Comparison of ENCODE assay signal across 1 cellular context in the genomic region with DNA sequence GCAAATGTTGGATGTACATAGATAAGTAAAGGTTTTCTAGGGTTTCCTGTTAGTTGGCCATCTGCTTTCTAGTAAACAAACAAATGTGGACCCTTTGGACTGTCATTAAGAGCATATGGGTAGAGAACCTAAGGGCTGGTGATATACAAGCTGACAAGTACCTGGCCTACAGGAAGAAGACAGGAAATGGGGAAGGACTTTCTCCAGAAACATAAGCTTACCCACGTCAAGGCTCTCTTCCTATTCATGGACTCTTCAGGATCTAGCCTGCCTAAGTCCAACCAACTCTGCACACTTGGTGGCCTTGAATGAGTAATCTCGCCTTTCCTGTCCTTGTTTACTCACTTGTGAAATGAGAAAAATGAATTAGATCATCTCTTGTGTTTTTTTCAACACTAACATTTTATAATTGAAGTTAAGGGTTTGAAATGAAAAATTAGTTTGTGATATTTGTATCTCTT.
TF ChIP-seq lines count a peak whose summit lies in the region.

No MANE protein-coding gene starts in this region.

TF ChIP-seq in HepG2, 621 proteins besides CTCF, POLR2A, EP300 and RAD21 (continued from another document):
- peak; percentile 43; the same call in 1 of the 2 replicates for TF ChIP-seq AHDC1 (CRISPR knock-in tag; IDR thresholded peaks at IDR 0.05; ENCODE audit: borderline replicate concordance)
- TF ChIP-seq ZNF225 (CRISPR knock-in tag; IDR thresholded peaks at IDR 0.05): no peak
- TF ChIP-seq DNMT3B (CRISPR knock-in tag; conservative IDR thresholded peaks at IDR 0.05): no peak
- no peak for TF ChIP-seq GABPA (IDR thresholded peaks at IDR 0.05; ENCODE audit: low read depth, low read length)
- peak; percentile 39; the same call in 1 of the 2 replicates for TF ChIP-seq GABPA (CRISPR knock-in tag; IDR thresholded peaks at IDR 0.05; ENCODE audit: low read depth)
- TF ChIP-seq TCF12 (IDR thresholded peaks at IDR 0.05): no peak
- 0 out of 2 replicates have a peak, but pooled peaks have one; percentile 21 for TF ChIP-seq TCF12 (CRISPR knock-in tag; IDR thresholded peaks at IDR 0.05)
- no peak for TF ChIP-seq FOXC1 (CRISPR knock-in tag; IDR thresholded peaks at IDR 0.05; ENCODE audit: borderline replicate concordance)
- peak; percentile 44; the same call in 1 of the 2 replicates for TF ChIP-seq ZKSCAN8 (CRISPR knock-in tag; IDR thresholded peaks at IDR 0.05; ENCODE audit: borderline replicate concordance)
- no peak for TF ChIP-seq ZNF737 (CRISPR knock-in tag; IDR thresholded peaks at IDR 0.05; ENCODE audit: borderline replicate concordance)
- no peak for TF ChIP-seq ZNF574 (CRISPR knock-in tag; IDR thresholded peaks at IDR 0.05)
- no peak for TF ChIP-seq ZNF251 (CRISPR knock-in tag; IDR thresholded peaks at IDR 0.05)
- no peak for TF ChIP-seq MAFG (CRISPR knock-in tag; IDR thresholded peaks at IDR 0.05)
- TF ChIP-seq, protein P1, sequence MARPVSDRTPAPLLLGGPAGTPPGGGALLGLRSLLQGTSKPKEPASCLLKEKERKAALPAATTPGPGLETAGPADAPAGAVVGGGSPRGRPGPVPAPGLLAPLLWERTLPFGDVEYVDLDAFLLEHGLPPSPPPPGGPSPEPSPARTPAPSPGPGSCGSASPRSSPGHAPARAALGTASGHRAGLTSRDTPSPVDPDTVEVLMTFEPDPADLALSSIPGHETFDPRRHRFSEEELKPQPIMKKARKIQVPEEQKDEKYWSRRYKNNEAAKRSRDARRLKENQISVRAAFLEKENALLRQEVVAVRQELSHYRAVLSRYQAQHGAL (CRISPR knock-in tag; IDR thresholded peaks at IDR 0.05; ENCODE audit: not compliant biosample characterization): no peak
- TF ChIP-seq, protein P2, sequence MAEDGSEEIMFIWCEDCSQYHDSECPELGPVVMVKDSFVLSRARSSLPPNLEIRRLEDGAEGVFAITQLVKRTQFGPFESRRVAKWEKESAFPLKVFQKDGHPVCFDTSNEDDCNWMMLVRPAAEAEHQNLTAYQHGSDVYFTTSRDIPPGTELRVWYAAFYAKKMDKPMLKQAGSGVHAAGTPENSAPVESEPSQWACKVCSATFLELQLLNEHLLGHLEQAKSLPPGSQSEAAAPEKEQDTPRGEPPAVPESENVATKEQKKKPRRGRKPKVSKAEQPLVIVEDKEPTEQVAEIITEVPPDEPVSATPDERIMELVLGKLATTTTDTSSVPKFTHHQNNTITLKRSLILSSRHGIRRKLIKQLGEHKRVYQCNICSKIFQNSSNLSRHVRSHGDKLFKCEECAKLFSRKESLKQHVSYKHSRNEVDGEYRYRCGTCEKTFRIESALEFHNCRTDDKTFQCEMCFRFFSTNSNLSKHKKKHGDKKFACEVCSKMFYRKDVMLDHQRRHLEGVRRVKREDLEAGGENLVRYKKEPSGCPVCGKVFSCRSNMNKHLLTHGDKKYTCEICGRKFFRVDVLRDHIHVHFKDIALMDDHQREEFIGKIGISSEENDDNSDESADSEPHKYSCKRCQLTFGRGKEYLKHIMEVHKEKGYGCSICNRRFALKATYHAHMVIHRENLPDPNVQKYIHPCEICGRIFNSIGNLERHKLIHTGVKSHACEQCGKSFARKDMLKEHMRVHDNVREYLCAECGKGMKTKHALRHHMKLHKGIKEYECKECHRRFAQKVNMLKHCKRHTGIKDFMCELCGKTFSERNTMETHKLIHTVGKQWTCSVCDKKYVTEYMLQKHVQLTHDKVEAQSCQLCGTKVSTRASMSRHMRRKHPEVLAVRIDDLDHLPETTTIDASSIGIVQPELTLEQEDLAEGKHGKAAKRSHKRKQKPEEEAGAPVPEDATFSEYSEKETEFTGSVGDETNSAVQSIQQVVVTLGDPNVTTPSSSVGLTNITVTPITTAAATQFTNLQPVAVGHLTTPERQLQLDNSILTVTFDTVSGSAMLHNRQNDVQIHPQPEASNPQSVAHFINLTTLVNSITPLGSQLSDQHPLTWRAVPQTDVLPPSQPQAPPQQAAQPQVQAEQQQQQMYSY (CRISPR knock-in tag; IDR thresholded peaks at IDR 0.05): no peak
- TF ChIP-seq RBAK (CRISPR knock-in tag; IDR thresholded peaks at IDR 0.05): no peak
- TF ChIP-seq KLF16 (CRISPR knock-in tag; IDR thresholded peaks at IDR 0.05): peak in 1 of 2 experiments; percentile 65; a peak in 1 of 4 replicates
- TF ChIP-seq BATF2 (CRISPR knock-in tag; IDR thresholded peaks at IDR 0.05): no peak
- TF ChIP-seq, protein P3, sequence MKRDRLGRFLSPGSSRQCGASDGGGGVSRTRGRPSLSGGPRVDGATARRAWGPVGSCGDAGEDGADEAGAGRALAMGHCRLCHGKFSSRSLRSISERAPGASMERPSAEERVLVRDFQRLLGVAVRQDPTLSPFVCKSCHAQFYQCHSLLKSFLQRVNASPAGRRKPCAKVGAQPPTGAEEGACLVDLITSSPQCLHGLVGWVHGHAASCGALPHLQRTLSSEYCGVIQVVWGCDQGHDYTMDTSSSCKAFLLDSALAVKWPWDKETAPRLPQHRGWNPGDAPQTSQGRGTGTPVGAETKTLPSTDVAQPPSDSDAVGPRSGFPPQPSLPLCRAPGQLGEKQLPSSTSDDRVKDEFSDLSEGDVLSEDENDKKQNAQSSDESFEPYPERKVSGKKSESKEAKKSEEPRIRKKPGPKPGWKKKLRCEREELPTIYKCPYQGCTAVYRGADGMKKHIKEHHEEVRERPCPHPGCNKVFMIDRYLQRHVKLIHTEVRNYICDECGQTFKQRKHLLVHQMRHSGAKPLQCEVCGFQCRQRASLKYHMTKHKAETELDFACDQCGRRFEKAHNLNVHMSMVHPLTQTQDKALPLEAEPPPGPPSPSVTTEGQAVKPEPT (CRISPR knock-in tag; IDR thresholded peaks at IDR 0.05; ENCODE audit: low read depth): no peak
- no peak for TF ChIP-seq ZNF781 (CRISPR knock-in tag; IDR thresholded peaks at IDR 0.05; ENCODE audit: borderline replicate concordance, not compliant biosample characterization)
- no peak for TF ChIP-seq CSRNP2 (CRISPR knock-in tag; conservative IDR thresholded peaks at IDR 0.05; ENCODE audit: low read depth)
- TF ChIP-seq, protein P4, sequence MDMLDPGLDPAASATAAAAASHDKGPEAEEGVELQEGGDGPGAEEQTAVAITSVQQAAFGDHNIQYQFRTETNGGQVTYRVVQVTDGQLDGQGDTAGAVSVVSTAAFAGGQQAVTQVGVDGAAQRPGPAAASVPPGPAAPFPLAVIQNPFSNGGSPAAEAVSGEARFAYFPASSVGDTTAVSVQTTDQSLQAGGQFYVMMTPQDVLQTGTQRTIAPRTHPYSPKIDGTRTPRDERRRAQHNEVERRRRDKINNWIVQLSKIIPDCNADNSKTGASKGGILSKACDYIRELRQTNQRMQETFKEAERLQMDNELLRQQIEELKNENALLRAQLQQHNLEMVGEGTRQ (IDR thresholded peaks at IDR 0.05; ENCODE audit: low read depth, low read length): no peak
- TF ChIP-seq, protein P4 (CRISPR knock-in tag; IDR thresholded peaks at IDR 0.05; ENCODE audit: borderline replicate concordance): no peak
- TF ChIP-seq KLF11 (CRISPR knock-in tag; IDR thresholded peaks at IDR 0.05): no peak
- TF ChIP-seq ZNF7 (CRISPR knock-in tag; IDR thresholded peaks at IDR 0.05): peak; percentile 92
- TF ChIP-seq TBP (CRISPR knock-in tag; IDR thresholded peaks at IDR 0.05): no peak
